Comparison of ENCODE assay signal across 8 cellular contexts in genomic region chr2:150485871-150486538, GRCh38. TPM values are rescaled to one million over a fixed set of nuclear protein-coding genes. Genes with fewer than 3 reads are reported as not detected.
DNase-seq lines count a peak whose midpoint lies in the region; ATAC-seq and TF ChIP-seq lines count a peak whose summit lies in the region.

No MANE protein-coding gene starts in this region.

- no peaks in the 10 kb centered on the region for H3K36me3 ChIP-seq in breast epithelium

- intact Hi-C loops in breast epithelium (cut with DNase I; ENCODE audit: low total_unique reads) = no loop called here

- no peaks in the 10 kb centered on the region for H3K9me3 ChIP-seq in breast epithelium

- TF ChIP-seq POLR2A in breast epithelium (IDR thresholded peaks at IDR 0.05) = no peak

- ATAC-seq in stimulated activated effector memory CD8-positive, alpha-beta T cell treated with anti-CD3 and anti-CD28 coated beads, Interleukin-12 subunit alpha, Interleukin-12 subunit beta, amount 100 ng/mL, for 72 hours = peak; percentile 26
- ATAC-seq in GM21576 (IDR thresholded peaks at IDR 0.05; ENCODE audit: unreplicated experiment) (no peak), GM19467 (IDR thresholded peaks at IDR 0.05; ENCODE audit: unreplicated experiment) (no peak)

- H3K9me3 Mint-ChIP-seq in stimulated activated effector memory CD8-positive, alpha-beta T cell treated with anti-CD3 and anti-CD28 coated beads, Interleukin-12 subunit alpha, Interleukin-12 subunit beta, amount 100 ng/mL, for 72 hours = no peaks in the 10 kb centered on the region

- no peaks in the 10 kb centered on the region for H3K27me3 ChIP-seq in breast epithelium

- peaks cover 0 to 9% of the 10 kb centered on the region in 2 donors for H3K4me1 ChIP-seq in breast epithelium

- in situ Hi-C loops in GM13977 (cut with MboI; ENCODE audit: low pct_unique_long_range_greater_than_20kb, low sequenced_read_pairs, unreplicated experiment) = loop anchor here (25.0 kb wide), 1 partner anchor 899 kb away; the partner anchor contains the start of gene MMADHC

- peak overlapping the region; percentile 6 for H3K4me3 Mint-ChIP-seq in stimulated activated effector memory CD8-positive, alpha-beta T cell treated with anti-CD3 and anti-CD28 coated beads, Interleukin-12 subunit alpha, Interleukin-12 subunit beta, amount 100 ng/mL, for 72 hours

- H3K36me3 Mint-ChIP-seq in stimulated activated effector memory CD8-positive, alpha-beta T cell treated with anti-CD3 and anti-CD28 coated beads, Interleukin-12 subunit alpha, Interleukin-12 subunit beta, amount 100 ng/mL, for 72 hours = no peaks in the 10 kb centered on the region

- peak overlapping the region; percentile 98 for H3K27ac ChIP-seq in breast epithelium

- H3K4me1 Mint-ChIP-seq in stimulated activated effector memory CD8-positive, alpha-beta T cell treated with anti-CD3 and anti-CD28 coated beads, Interleukin-12 subunit alpha, Interleukin-12 subunit beta, amount 100 ng/mL, for 72 hours = peaks cover 14% of the 10 kb centered on the region

- peak overlapping the region; percentile 68 to 93 (median 82) for H3K4me3 ChIP-seq in breast epithelium

- no peak overlapping the region for H3K27ac Mint-ChIP-seq in stimulated activated effector memory CD8-positive, alpha-beta T cell treated with anti-CD3 and anti-CD28 coated beads, Interleukin-12 subunit alpha, Interleukin-12 subunit beta, amount 100 ng/mL, for 72 hours

- DNase-seq in GM13977 (ENCODE audit: low spot score) (peak; percentile 17), NCI-H2227 treated with DMSO at 0.1 percent for 48 hours (lab: John Stamatoyannopoulos, UW) (peak; percentile 72), breast epithelium (ENCODE audit: low spot score in 2 of 2) (peak; percentile 71 to 75), islet precursor cell (peak; percentile 89), T-helper 9 cell (no peak)
- no peak for DNase-seq in stimulated activated effector memory CD8-positive, alpha-beta T cell treated with anti-CD3 and anti-CD28 coated beads, Interleukin-12 subunit alpha, Interleukin-12 subunit beta, amount 100 ng/mL, for 72 hours (ENCODE audit: low spot score in 2 of 2)

- no peak for TF ChIP-seq CTCF in GM13977 (IDR thresholded peaks at IDR 0.05; ENCODE audit: extremely low read depth, insufficient read depth, missing control alignments)
- no peak for TF ChIP-seq CTCF in breast epithelium (IDR thresholded peaks at IDR 0.05)

RNA-seq across cellular contexts. Expression of gene RND3, which starts 1.5 kb away (rescaled TPM):
- 100 to 1,000 TPM in 1 of 3 donors, 10 to 100 TPM in 2; 89.1 to 105 (median 98.0) TPM for total RNA-seq in breast epithelium

Comparison
In these comparisons a context has a peak if more than half of its experiments do, and no peak if none do; other contexts are left out.
1. DNase-seq: peak in GM13977 (single experiment), NCI-H2227 treated with DMSO at 0.1 percent for 48 hours (single experiment), breast epithelium (2 of 2) and islet precursor cell (single experiment); none in stimulated activated effector memory CD8-positive, alpha-beta T cell treated with anti-CD3 and anti-CD28 coated beads, Interleukin-12 subunit alpha, Interleukin-12 subunit beta, amount 100 ng/mL, for 72 hours (0 of 2) and T-helper 9 cell (single experiment).